ENCODE assay signal across 8 cellular contexts in genomic region chr22:36330127-36330526, GRCh38. TPM values are rescaled to one million over a fixed set of nuclear protein-coding genes. Genes with fewer than 3 reads are reported as not detected.
DNase-seq lines count a peak whose midpoint lies in the region; ATAC-seq and TF ChIP-seq lines count a peak whose summit lies in the region.

No MANE protein-coding gene starts in this region.

- peaks cover 100% of the 10 kb centered on the region for H3K4me1 ChIP-seq in lower lobe of right lung

- H3K36me3 Mint-ChIP-seq in T-helper 1 cell treated with Interleukin-12 subunit alpha and Interleukin-12 subunit beta and Interleukin-4 antibody, amounts not matched to agents 30 μg/mL and 1 μg/mL, for 36 hours (ENCODE audit: low read depth): peaks cover 72% of the 10 kb centered on the region

- intact Hi-C loops in lower lobe of right lung (cut with DNase I): no loop called here

- DNase-seq in T-helper 1 cell (no peak), lower lobe of right lung (no peak), NCI-H345 treated with DMSO at 0.1 percent for 48 hours (lab: John Stamatoyannopoulos, UW; ENCODE audit: unreplicated experiment) (no peak), MG63 (no peak)

- no peaks in the 10 kb centered on the region for H3K9me3 ChIP-seq in lower lobe of right lung
- no peaks in the 10 kb centered on the region for H3K9me3 ChIP-seq in MG63

- no peak for ATAC-seq in lower lobe of right lung
- ATAC-seq in HG03159 (IDR thresholded peaks at IDR 0.05; ENCODE audit: unreplicated experiment): no peak

- peaks cover 85% of the 10 kb centered on the region for H3K4me1 Mint-ChIP-seq in T-helper 1 cell treated with Interleukin-12 subunit alpha and Interleukin-12 subunit beta and Interleukin-4 antibody, amounts not matched to agents 30 μg/mL and 1 μg/mL, for 36 hours (ENCODE audit: low read depth)

- H3K27me3 ChIP-seq in lower lobe of right lung (ENCODE audit: low read depth) (no peaks in the 10 kb centered on the region), MG63 (no peaks in the 10 kb centered on the region)

- peak overlapping the region; percentile 90 for H3K4me3 Mint-ChIP-seq in T-helper 1 cell treated with Interleukin-12 subunit alpha and Interleukin-12 subunit beta and Interleukin-4 antibody, amounts not matched to agents 30 μg/mL and 1 μg/mL, for 36 hours

- TF ChIP-seq CTCF in lower lobe of right lung (IDR thresholded peaks at IDR 0.05): no peak

- H3K27ac ChIP-seq in angular gyrus (ENCODE audit: low read depth, low read length): peak overlapping the region; percentile 96
- H3K27ac ChIP-seq in lower lobe of right lung: peak overlapping the region; percentile 90
- H3K27ac ChIP-seq in temporal lobe (ENCODE audit: low read depth, low read length): peak overlapping the region; percentile 98

- H3K27ac Mint-ChIP-seq in T-helper 1 cell treated with Interleukin-12 subunit alpha and Interleukin-12 subunit beta and Interleukin-4 antibody, amounts not matched to agents 30 μg/mL and 1 μg/mL, for 36 hours: peak overlapping the region; percentile 100

- H3K36me3 ChIP-seq in lower lobe of right lung: peaks cover 88% of the 10 kb centered on the region
- peaks cover 96% of the 10 kb centered on the region for H3K36me3 ChIP-seq in MG63

- H3K4me3 ChIP-seq in lower lobe of right lung: peak overlapping the region; percentile 12
- no peak overlapping the region for H3K4me3 ChIP-seq in MG63

- H3K27me3 Mint-ChIP-seq in T-helper 1 cell treated with Interleukin-12 subunit alpha and Interleukin-12 subunit beta and Interleukin-4 antibody, amounts not matched to agents 30 μg/mL and 1 μg/mL, for 36 hours (ENCODE audit: low read depth): no peaks in the 10 kb centered on the region

- no peaks in the 10 kb centered on the region for H3K9me3 Mint-ChIP-seq in T-helper 1 cell treated with Interleukin-12 subunit alpha and Interleukin-12 subunit beta and Interleukin-4 antibody, amounts not matched to agents 30 μg/mL and 1 μg/mL, for 36 hours

RNA-seq across cellular contexts. Expression of gene MYH9, which starts 57.6 kb away (rescaled TPM):
- total RNA-seq in lower lobe of right lung (659 TPM), temporal lobe (31.0 TPM)
- 323 and 380 TPM in 2 replicates for total RNA-seq in MG63 (2014; rRNA removed; shearing (Covaris generic); ENCODE audit: low replicate concordance)

Comparison
In these comparisons a context has a peak if more than half of its experiments do, and no peak if none do; other contexts are left out.
1. RNA of gene MYH9, which starts 57.6 kb away (total RNA-seq): 659 TPM in lower lobe of right lung (single experiment) and 323 to 380 TPM in MG63; 31.0 TPM in temporal lobe (single experiment); every median in the first group is over 10 times any median in the second.
2. Peak in every context shown above with its lines, with median percentiles within 50 percentile points of each other: H3K27ac ChIP-seq.